ENCODE assay signal across 1 cellular context in genomic region chr7:129617178-129617577, GRCh38.
TF ChIP-seq lines count a peak whose summit lies in the region.

No MANE protein-coding gene starts in this region.

TF ChIP-seq in GM23338, 12 proteins besides CTCF, POLR2A, EP300 and RAD21 (continued from another document):
- TF ChIP-seq, protein P1, sequence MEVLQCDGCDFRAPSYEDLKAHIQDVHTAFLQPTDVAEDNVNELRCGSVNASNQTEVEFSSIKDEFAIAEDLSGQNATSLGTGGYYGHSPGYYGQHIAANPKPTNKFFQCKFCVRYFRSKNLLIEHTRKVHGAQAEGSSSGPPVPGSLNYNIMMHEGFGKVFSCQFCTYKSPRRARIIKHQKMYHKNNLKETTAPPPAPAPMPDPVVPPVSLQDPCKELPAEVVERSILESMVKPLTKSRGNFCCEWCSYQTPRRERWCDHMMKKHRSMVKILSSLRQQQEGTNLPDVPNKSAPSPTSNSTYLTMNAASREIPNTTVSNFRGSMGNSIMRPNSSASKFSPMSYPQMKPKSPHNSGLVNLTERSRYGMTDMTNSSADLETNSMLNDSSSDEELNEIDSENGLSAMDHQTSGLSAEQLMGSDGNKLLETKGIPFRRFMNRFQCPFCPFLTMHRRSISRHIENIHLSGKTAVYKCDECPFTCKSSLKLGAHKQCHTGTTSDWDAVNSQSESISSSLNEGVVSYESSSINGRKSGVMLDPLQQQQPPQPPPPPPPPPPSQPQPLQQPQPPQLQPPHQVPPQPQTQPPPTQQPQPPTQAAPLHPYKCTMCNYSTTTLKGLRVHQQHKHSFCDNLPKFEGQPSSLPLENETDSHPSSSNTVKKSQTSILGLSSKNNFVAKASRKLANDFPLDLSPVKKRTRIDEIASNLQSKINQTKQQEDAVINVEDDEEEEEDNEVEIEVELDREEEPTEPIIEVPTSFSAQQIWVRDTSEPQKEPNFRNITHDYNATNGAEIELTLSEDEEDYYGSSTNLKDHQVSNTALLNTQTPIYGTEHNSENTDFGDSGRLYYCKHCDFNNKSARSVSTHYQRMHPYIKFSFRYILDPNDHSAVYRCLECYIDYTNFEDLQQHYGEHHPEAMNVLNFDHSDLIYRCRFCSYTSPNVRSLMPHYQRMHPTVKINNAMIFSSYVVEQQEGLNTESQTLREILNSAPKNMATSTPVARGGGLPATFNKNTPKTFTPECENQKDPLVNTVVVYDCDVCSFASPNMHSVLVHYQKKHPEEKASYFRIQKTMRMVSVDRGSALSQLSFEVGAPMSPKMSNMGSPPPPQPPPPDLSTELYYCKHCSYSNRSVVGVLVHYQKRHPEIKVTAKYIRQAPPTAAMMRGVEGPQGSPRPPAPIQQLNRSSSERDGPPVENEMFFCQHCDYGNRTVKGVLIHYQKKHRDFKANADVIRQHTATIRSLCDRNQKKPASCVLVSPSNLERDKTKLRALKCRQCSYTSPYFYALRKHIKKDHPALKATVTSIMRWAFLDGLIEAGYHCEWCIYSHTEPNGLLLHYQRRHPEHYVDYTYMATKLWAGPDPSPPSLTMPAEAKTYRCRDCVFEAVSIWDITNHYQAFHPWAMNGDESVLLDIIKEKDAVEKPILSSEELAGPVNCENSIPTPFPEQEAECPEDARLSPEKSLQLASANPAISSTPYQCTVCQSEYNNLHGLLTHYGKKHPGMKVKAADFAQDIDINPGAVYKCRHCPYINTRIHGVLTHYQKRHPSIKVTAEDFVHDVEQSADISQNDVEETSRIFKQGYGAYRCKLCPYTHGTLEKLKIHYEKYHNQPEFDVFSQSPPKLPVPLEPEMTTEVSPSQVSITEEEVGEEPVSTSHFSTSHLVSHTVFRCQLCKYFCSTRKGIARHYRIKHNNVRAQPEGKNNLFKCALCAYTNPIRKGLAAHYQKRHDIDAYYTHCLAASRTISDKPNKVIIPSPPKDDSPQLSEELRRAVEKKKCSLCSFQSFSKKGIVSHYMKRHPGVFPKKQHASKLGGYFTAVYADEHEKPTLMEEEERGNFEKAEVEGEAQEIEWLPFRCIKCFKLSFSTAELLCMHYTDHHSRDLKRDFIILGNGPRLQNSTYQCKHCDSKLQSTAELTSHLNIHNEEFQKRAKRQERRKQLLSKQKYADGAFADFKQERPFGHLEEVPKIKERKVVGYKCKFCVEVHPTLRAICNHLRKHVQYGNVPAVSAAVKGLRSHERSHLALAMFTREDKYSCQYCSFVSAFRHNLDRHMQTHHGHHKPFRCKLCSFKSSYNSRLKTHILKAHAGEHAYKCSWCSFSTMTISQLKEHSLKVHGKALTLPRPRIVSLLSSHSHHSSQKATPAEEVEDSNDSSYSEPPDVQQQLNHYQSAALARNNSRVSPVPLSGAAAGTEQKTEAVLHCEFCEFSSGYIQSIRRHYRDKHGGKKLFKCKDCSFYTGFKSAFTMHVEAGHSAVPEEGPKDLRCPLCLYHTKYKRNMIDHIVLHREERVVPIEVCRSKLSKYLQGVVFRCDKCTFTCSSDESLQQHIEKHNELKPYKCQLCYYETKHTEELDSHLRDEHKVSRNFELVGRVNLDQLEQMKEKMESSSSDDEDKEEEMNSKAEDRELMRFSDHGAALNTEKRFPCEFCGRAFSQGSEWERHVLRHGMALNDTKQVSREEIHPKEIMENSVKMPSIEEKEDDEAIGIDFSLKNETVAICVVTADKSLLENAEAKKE (CRISPR knock-in tag; IDR thresholded peaks at IDR 0.05): no peak
- no peak for TF ChIP-seq CREB1 (CRISPR knock-in tag; IDR thresholded peaks at IDR 0.05; ENCODE audit: low read depth)
- no peak for TF ChIP-seq STAT1 (IDR thresholded peaks at IDR 0.05; ENCODE audit: unreplicated experiment)
- no peak for TF ChIP-seq ZNF114 (CRISPR knock-in tag; IDR thresholded peaks at IDR 0.05)
- TF ChIP-seq POLR2AphosphoS5 (IDR thresholded peaks at IDR 0.05; ENCODE audit: low read depth): no peak
